ENCODE assay signal across 9 cellular contexts in the genomic region with DNA sequence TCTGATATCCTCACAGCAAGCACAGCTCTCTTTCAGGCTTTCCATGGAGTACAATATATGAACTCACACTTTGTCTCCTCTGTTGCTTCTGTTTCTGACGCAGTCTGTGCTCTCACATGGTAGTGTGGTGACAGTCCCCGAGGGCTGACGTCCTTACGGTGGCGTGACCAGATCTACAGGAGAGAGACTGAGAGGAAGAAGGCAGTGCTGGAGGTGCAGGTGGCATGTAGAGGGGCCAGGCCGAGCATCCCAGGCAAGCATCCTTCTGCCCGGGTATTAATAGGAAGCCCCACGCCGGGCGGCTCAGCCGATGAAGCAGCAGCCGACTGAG. TPM values are rescaled to one million over a fixed set of nuclear protein-coding genes. Genes with fewer than 3 reads are reported as not detected.
"Had no signal": no experiment of that assay in that cellular context is flagged by ENCODE, and none has a peak within 500 bp of the region (broad histone marks: within the 10 kb centered on the region; RNA-seq: fewer than 3 reads in every experiment).

No MANE protein-coding gene starts in this region.

RNA-seq across cellular contexts. Expression of a gene that starts 8.4 kb away (rescaled TPM):
- total RNA-seq: activated CD4-positive, alpha-beta memory T cell treated with anti-CD3 and anti-CD28 coated beads, Interleukin-2, amount 10 ng/mL, durations not matched to agents 7 days and 5 days; activated T-helper 17 cell treated with anti-CD3 and anti-CD28 coated beads, Interleukin-2, amount 50 U/mL, for 72 hours; cerebellum; LHCN-M2; NCI-H460; Peyer's patch; SK-MEL-5; T-helper 1 cell treated with Interleukin-12 subunit alpha and Interleukin-12 subunit beta and Interleukin-4 antibody, amounts not matched to agents 30 ng/mL and 1 ng/mL, for 36 hours; T-helper 2 cell treated with Interferon-gamma antibody and Interleukin-4, amounts not matched to agents 100 ng/mL and 5 ng/mL, for 36 hours had no signal
